In the genomic region with DNA sequence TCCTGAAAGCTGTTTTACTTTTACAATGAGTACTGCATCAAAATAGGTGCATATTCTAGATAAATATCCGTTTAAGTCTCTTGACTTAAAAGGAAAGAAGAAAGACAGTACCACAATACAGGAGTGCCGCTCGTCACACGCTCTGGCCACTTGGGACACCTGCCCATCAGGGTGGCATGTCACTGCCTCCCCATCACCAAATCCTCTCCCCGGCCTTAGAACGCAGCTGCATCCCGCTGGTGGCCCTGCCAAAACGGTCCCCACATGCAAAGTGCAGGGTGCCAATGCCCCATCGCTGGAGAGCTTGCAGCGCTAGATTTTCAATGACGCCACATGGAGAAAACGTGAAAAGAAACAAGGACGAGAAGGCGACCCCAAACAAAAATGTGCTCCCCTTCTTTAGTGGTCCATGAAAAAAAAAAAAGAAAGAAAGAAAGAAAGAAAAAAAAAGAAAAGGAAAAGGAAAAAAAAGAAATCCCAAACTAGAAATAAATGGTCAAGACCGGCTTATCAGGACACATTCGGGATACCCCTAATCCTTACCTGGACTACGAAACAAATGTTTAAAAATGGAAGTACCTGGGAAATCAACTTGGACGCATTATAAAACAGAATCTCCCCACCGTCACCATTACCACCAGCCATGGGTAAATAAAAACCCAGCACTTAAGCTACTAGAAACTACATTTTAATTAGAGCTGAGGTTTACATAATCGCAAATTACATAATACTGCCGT, we compare ENCODE assay signal across 8 cellular contexts. TPM values are rescaled to one million over a fixed set of nuclear protein-coding genes. Genes with fewer than 3 reads are reported as not detected.
A peak's percentile ranks its signal among the peaks of the same experiment; 100 is the strongest.
DNase-seq lines count a peak whose midpoint lies in the region; ATAC-seq, FAIRE-seq and TF ChIP-seq lines count a peak whose summit lies in the region.

No MANE protein-coding gene starts in this region.

- peaks cover 3% of the 10 kb centered on the region for H3K4me1 Mint-ChIP-seq in astrocyte (ENCODE audit: low read depth, unreplicated experiment)

- TF ChIP-seq CTCF in cardiac muscle cell (IDR thresholded peaks at IDR 0.05; ENCODE audit: low read depth, low read length): no peak
- TF ChIP-seq CTCF in astrocyte (IDR thresholded peaks at IDR 0.05; ENCODE audit: insufficient read depth, low read depth, low read length): no peak

- intact Hi-C loops in cardiac septum (cut with DNase I): loop anchor here (1.0 to 5.0 kb wide), 5 partner anchors 63 to 139 kb away; no protein-coding TSS in a partner anchor

- H3K27ac Mint-ChIP-seq in astrocyte (ENCODE audit: unreplicated experiment): peak overlapping the region; percentile 83

- peak overlapping the region; percentile 77 for H3K9ac ChIP-seq in astrocyte (ENCODE audit: low read length)

- peak overlapping the region; percentile 62 for H2AFZ ChIP-seq in astrocyte (ENCODE audit: low read depth, low read length)

- H3K79me2 ChIP-seq in astrocyte (ENCODE audit: insufficient read depth, low read length): peaks cover 19% of the 10 kb centered on the region

- H3K36me3 ChIP-seq in cardiac muscle cell (no peaks in the 10 kb centered on the region), SJCRH30 (no peaks in the 10 kb centered on the region), astrocyte (ENCODE audit: insufficient read depth, low read length) (no peaks in the 10 kb centered on the region)

- no peaks in the 10 kb centered on the region for H3K9me3 Mint-ChIP-seq in astrocyte (ENCODE audit: unreplicated experiment)

- peaks cover 29% of the 10 kb centered on the region for H3K27me3 ChIP-seq in cardiac muscle cell
- no peaks in the 10 kb centered on the region for H3K27me3 ChIP-seq in SJCRH30
- H3K27me3 ChIP-seq in astrocyte (ENCODE audit: insufficient read depth, low read length): no peaks in the 10 kb centered on the region

- H3K4me2 ChIP-seq in astrocyte (ENCODE audit: low read length): peak overlapping the region; percentile 94

- ATAC-seq in HG02852 (IDR thresholded peaks at IDR 0.05; ENCODE audit: unreplicated experiment) (no peak), GM21717 (IDR thresholded peaks at IDR 0.05; ENCODE audit: unreplicated experiment) (no peak)

- no peak for DNase-seq in cardiac muscle cell (ENCODE audit: low read depth in 1 of 2, low spot score in 1 of 2)
- no peak for DNase-seq in cardiac septum (ENCODE audit: low spot score)
- DNase-seq in SJCRH30: peak in 1 of 2 experiments; percentile 2
- no peak for DNase-seq in astrocyte (ENCODE audit: low read depth)
- peak; percentile 38 for DNase-seq in inferior parietal cortex (ENCODE audit: extremely low spot score)
- DNase-seq in stimulated activated CD4-positive, alpha-beta T cell treated with anti-CD3 and anti-CD28 coated beads, Interleukin-15, amount 100 ng/mL, for 24 hours: peak; percentile 75

- H3K27ac ChIP-seq in cardiac muscle cell: no peak overlapping the region
- H3K27ac ChIP-seq in SJCRH30: no peak overlapping the region
- no peak overlapping the region for H3K27ac ChIP-seq in astrocyte (ENCODE audit: low read depth, low read length)

- H3K4me1 ChIP-seq in cardiac muscle cell (ENCODE audit: low read depth) (peaks cover 12% of the 10 kb centered on the region), SJCRH30 (no peaks in the 10 kb centered on the region), astrocyte (ENCODE audit: insufficient read depth, low read length) (peaks cover 4% of the 10 kb centered on the region)

- H3K27me3 Mint-ChIP-seq in astrocyte (ENCODE audit: low read depth, unreplicated experiment): peaks cover 22% of the 10 kb centered on the region

- H3K4me3 ChIP-seq in cardiac muscle cell (peak overlapping the region; percentile 90), SJCRH30 (peak overlapping the region; percentile 57), astrocyte (ENCODE audit: insufficient read depth, low read depth, low read length) (peak overlapping the region; percentile 72)

- H3K9me3 ChIP-seq in cardiac muscle cell (ENCODE audit: low read depth): no peaks in the 10 kb centered on the region
- no peaks in the 10 kb centered on the region for H3K9me3 ChIP-seq in SJCRH30 (replicated peaks)
- no peaks in the 10 kb centered on the region for H3K9me3 ChIP-seq in astrocyte (ENCODE audit: insufficient read depth, low read depth, low read length)

- H3K4me3 Mint-ChIP-seq in astrocyte (ENCODE audit: unreplicated experiment): peak overlapping the region; percentile 76

- no peaks in the 10 kb centered on the region for H3K36me3 Mint-ChIP-seq in astrocyte (ENCODE audit: low read depth, unreplicated experiment)

- H4K20me1 ChIP-seq in astrocyte (ENCODE audit: insufficient read depth, low read length): peaks cover 31% of the 10 kb centered on the region

- no peak for FAIRE-seq in astrocyte (lab: Jason Lieb, UNC)

RNA-seq across cellular contexts. Expression of a gene that starts 1.1 kb away (rescaled TPM):
- total RNA-seq in cardiac muscle cell (35.5 and 48.1 TPM in 2 replicates), cardiac septum (233 TPM), astrocyte (15.8 and 20.3 TPM in 2 replicates)
- polyA plus RNA-seq in cardiac muscle cell: 26.6 and 58.7 TPM in 2 replicates
- total RNA-seq in SJCRH30 (2014; rRNA removed; shearing (Covaris generic)): 5.1 and 5.2 TPM in 2 replicates

Comparison
In these comparisons a context has a peak if more than half of its experiments do, and no peak if none do; other contexts are left out.
1. DNase-seq: peak in inferior parietal cortex (single experiment) and stimulated activated CD4-positive, alpha-beta T cell treated with anti-CD3 and anti-CD28 coated beads, Interleukin-15, amount 100 ng/mL, for 24 hours (single experiment); none in cardiac muscle cell (0 of 2), cardiac septum (single experiment) and astrocyte (single experiment).
2. Peak in every context shown above with its lines, with median percentiles within 50 percentile points of each other: H3K4me3 ChIP-seq.